Comparison of ENCODE assay signal across 1 cellular context in the genomic region with DNA sequence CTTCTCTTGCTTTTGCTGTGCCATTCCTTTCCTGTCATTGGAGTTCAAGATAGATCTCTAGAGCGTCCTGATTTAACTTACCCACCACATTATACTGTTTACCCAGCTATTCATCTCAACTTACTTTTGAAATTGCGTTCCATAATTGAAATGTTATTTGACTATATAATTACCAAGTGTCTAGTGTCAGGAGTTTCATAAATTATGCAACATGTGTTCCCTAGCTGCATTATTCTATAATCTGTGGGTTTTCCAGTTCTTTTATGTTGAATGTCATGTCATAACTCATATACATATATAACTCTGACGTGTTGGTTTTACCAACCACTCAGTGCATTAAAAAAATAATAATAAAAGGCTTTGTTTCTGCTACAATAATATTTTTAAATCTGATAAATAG.
TF ChIP-seq lines count a peak whose summit lies in the region.

No MANE protein-coding gene starts in this region.

TF ChIP-seq in H1, 55 proteins besides CTCF, POLR2A, EP300 and RAD21 (continued from another document):
- TF ChIP-seq GTF2F1 (IDR thresholded peaks at IDR 0.05; ENCODE audit: borderline replicate concordance, low read depth, low read length) = no peak
- no peak for TF ChIP-seq HDAC2 (IDR thresholded peaks at IDR 0.05; ENCODE audit: borderline replicate concordance in 1 of 2, low read depth in 2 of 2, low read length in 2 of 2)
- TF ChIP-seq, protein P1, sequence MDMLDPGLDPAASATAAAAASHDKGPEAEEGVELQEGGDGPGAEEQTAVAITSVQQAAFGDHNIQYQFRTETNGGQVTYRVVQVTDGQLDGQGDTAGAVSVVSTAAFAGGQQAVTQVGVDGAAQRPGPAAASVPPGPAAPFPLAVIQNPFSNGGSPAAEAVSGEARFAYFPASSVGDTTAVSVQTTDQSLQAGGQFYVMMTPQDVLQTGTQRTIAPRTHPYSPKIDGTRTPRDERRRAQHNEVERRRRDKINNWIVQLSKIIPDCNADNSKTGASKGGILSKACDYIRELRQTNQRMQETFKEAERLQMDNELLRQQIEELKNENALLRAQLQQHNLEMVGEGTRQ (IDR thresholded peaks at IDR 0.05; ENCODE audit: low read length) = no peak
- TF ChIP-seq KDM1A (IDR thresholded peaks at IDR 0.05; ENCODE audit: borderline replicate concordance, low read length) = no peak
- no peak for TF ChIP-seq CREB1 (IDR thresholded peaks at IDR 0.05)
- TF ChIP-seq, protein P2, sequence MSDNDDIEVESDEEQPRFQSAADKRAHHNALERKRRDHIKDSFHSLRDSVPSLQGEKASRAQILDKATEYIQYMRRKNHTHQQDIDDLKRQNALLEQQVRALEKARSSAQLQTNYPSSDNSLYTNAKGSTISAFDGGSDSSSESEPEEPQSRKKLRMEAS (IDR thresholded peaks at IDR 0.05) = no peak
TF ChIP-seq in H1: peak in this region for 0.
